In the genomic region with DNA sequence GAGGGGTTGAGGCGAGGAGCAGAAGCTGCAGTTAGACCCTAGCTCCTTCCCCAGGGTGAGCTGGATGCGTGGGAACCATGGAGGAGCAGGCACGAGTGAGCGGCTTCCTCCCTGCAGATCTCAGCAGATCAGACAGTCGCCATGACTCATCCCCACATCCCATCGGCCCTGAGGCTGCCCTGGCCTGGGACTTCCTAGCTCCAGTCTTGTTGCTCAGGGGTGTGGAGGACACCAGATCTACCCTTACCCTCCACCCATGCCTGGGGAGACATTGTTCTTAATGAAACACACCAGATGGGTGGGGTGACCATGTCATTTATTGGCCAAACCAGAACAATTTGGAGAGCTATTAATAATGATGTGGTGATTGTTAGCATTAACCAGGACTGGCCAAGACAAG, we compare ENCODE assay signal across 12 cellular contexts. TPM values are rescaled to one million over a fixed set of nuclear protein-coding genes. Genes with fewer than 3 reads are reported as not detected.
A peak's percentile ranks its signal among the peaks of the same experiment; 100 is the strongest.
DNase-seq lines count a peak whose midpoint lies in the region; ATAC-seq, FAIRE-seq and TF ChIP-seq lines count a peak whose summit lies in the region.
"Had no signal": no experiment of that assay in that cellular context is flagged by ENCODE, and none has a peak within 500 bp of the region (broad histone marks: within the 10 kb centered on the region; RNA-seq: fewer than 3 reads in every experiment).

No MANE protein-coding gene starts in this region.

- H3K79me2 ChIP-seq in astrocyte (ENCODE audit: insufficient read depth, low read length) = no peaks in the 10 kb centered on the region

- FAIRE-seq in astrocyte (lab: Jason Lieb, UNC) = no peak

- H3K36me3 ChIP-seq in right atrium auricular region (no peaks in the 10 kb centered on the region), astrocyte (ENCODE audit: insufficient read depth, low read length) (no peaks in the 10 kb centered on the region)

- H3K9me3 ChIP-seq in right atrium auricular region (no peaks in the 10 kb centered on the region), astrocyte (ENCODE audit: insufficient read depth, low read depth, low read length) (no peaks in the 10 kb centered on the region)

- no peaks in the 10 kb centered on the region for H4K20me1 ChIP-seq in astrocyte (ENCODE audit: insufficient read depth, low read length)

- DNase-seq in right atrium auricular region (ENCODE audit: low spot score) = peak; percentile 82
- DNase-seq in Right ventricle myocardium inferior (ENCODE audit: missing footprints) = no peak
- peak; percentile 78 for DNase-seq in astrocyte (ENCODE audit: low read depth)
- peak; percentile 30 for DNase-seq in kidney glomerular epithelial cell (lab: John Stamatoyannopoulos, UW)
- DNase-seq in activated CD4-positive, alpha-beta memory T cell treated with anti-CD3 and anti-CD28 coated beads, Interleukin-2, amount 10 ng/mL, durations not matched to agents 7 days and 5 days = no peak
- DNase-seq in NCI-H446 treated with DMSO at 0.1 percent for 48 hours (lab: John Stamatoyannopoulos, UW) = no peak
- DNase-seq in substantia nigra (lab: John Stamatoyannopoulos, UW) = no peak
- no peak for DNase-seq in H4 (ENCODE audit: low spot score)
- DNase-seq: NCI-H526, right cardiac atrium had no signal

- H3K27me3 ChIP-seq in right atrium auricular region (no peaks in the 10 kb centered on the region), astrocyte (ENCODE audit: insufficient read depth, low read length) (no peaks in the 10 kb centered on the region)

- CTCF ChIA-PET in activated CD4-positive, alpha-beta memory T cell treated with anti-CD3 and anti-CD28 coated beads, Interleukin-2, amount 10 ng/mL, durations not matched to agents 7 days and 5 days (lab: Charles Lee) = no interaction called here

- H2AFZ ChIP-seq in astrocyte (ENCODE audit: low read depth, low read length) = no peak overlapping the region

- no peak for ATAC-seq in Right ventricle myocardium inferior
- ATAC-seq: activated T-helper 17 cell treated with anti-CD3 and anti-CD28 coated beads, Interleukin-2, amount 50 U/mL, for 72 hours had no signal

- no peaks in the 10 kb centered on the region for H3K9me3 Mint-ChIP-seq in astrocyte (ENCODE audit: unreplicated experiment)
- H3K9me3 Mint-ChIP-seq in activated CD4-positive, alpha-beta memory T cell treated with anti-CD3 and anti-CD28 coated beads, Interleukin-2, amount 10 ng/mL, durations not matched to agents 7 days and 5 days = no peaks in the 10 kb centered on the region
- H3K9me3 Mint-ChIP-seq: activated T-helper 17 cell treated with anti-CD3 and anti-CD28 coated beads, Interleukin-2, amount 50 U/mL, for 72 hours had no signal

- H3K27ac Mint-ChIP-seq in astrocyte (ENCODE audit: unreplicated experiment) = peak overlapping the region; percentile 61
- H3K27ac Mint-ChIP-seq in activated CD4-positive, alpha-beta memory T cell treated with anti-CD3 and anti-CD28 coated beads, Interleukin-2, amount 10 ng/mL, durations not matched to agents 7 days and 5 days = no peak overlapping the region
- H3K27ac Mint-ChIP-seq: activated T-helper 17 cell treated with anti-CD3 and anti-CD28 coated beads, Interleukin-2, amount 50 U/mL, for 72 hours had no signal

- no peak overlapping the region for H3K9ac ChIP-seq in astrocyte (ENCODE audit: low read length)
- H3K9ac ChIP-seq: KMS-11 had no signal

- POLR2A ChIA-PET in activated CD4-positive, alpha-beta memory T cell treated with anti-CD3 and anti-CD28 coated beads, Interleukin-2, amount 10 ng/mL, durations not matched to agents 7 days and 5 days (lab: Charles Lee) = no interaction called here

- H3K27ac ChIP-seq in right atrium auricular region (no peak overlapping the region), astrocyte (ENCODE audit: low read depth, low read length) (peak overlapping the region; percentile 27), substantia nigra (ENCODE audit: low read depth, low read length, poor library complexity, severe bottlenecking) (no peak overlapping the region)
- H3K27ac ChIP-seq: KMS-11 had no signal

- no peaks in the 10 kb centered on the region for H3K27me3 Mint-ChIP-seq in astrocyte (ENCODE audit: low read depth, unreplicated experiment)
- H3K27me3 Mint-ChIP-seq in activated CD4-positive, alpha-beta memory T cell treated with anti-CD3 and anti-CD28 coated beads, Interleukin-2, amount 10 ng/mL, durations not matched to agents 7 days and 5 days = peaks cover 21% of the 10 kb centered on the region

- intact Hi-C loops in Right ventricle myocardium inferior (cut with DNase I) = no loop called here

- TF ChIP-seq CTCF in right atrium auricular region (IDR thresholded peaks at IDR 0.05) = no peak
- TF ChIP-seq CTCF in astrocyte (IDR thresholded peaks at IDR 0.05; ENCODE audit: insufficient read depth, low read depth, low read length) = no peak

- H3K4me3 Mint-ChIP-seq in astrocyte (ENCODE audit: unreplicated experiment) = no peak overlapping the region
- no peak overlapping the region for H3K4me3 Mint-ChIP-seq in activated CD4-positive, alpha-beta memory T cell treated with anti-CD3 and anti-CD28 coated beads, Interleukin-2, amount 10 ng/mL, durations not matched to agents 7 days and 5 days
- H3K4me3 Mint-ChIP-seq: activated T-helper 17 cell treated with anti-CD3 and anti-CD28 coated beads, Interleukin-2, amount 50 U/mL, for 72 hours had no signal

- H3K36me3 Mint-ChIP-seq in astrocyte (ENCODE audit: low read depth, unreplicated experiment) = peaks cover 1% of the 10 kb centered on the region
- H3K36me3 Mint-ChIP-seq in activated CD4-positive, alpha-beta memory T cell treated with anti-CD3 and anti-CD28 coated beads, Interleukin-2, amount 10 ng/mL, durations not matched to agents 7 days and 5 days (ENCODE audit: low read depth) = no peaks in the 10 kb centered on the region

- H3K4me1 Mint-ChIP-seq in astrocyte (ENCODE audit: low read depth, unreplicated experiment) = peaks cover 13% of the 10 kb centered on the region
- H3K4me1 Mint-ChIP-seq in activated CD4-positive, alpha-beta memory T cell treated with anti-CD3 and anti-CD28 coated beads, Interleukin-2, amount 10 ng/mL, durations not matched to agents 7 days and 5 days = no peaks in the 10 kb centered on the region
- H3K4me1 Mint-ChIP-seq: activated T-helper 17 cell treated with anti-CD3 and anti-CD28 coated beads, Interleukin-2, amount 50 U/mL, for 72 hours had no signal

- no peak overlapping the region for H3K4me3 ChIP-seq in right atrium auricular region
- H3K4me3 ChIP-seq in astrocyte (ENCODE audit: insufficient read depth, low read depth, low read length) = no peak overlapping the region

- H3K4me2 ChIP-seq in astrocyte (ENCODE audit: low read length) = peak overlapping the region; percentile 1
- H3K4me2 ChIP-seq: KMS-11 had no signal

- peaks cover 0 to 10% of the 10 kb centered on the region in 2 donors for H3K4me1 ChIP-seq in right atrium auricular region
- H3K4me1 ChIP-seq in astrocyte (ENCODE audit: insufficient read depth, low read length) = peaks cover 11% of the 10 kb centered on the region

RNA-seq across cellular contexts. Expression of a gene that starts 36.3 kb away (rescaled TPM):
- 1,000 to 10,000 TPM in 1 of 2 donors, 100 to 1,000 TPM in 1; 680 to 1,303 TPM for total RNA-seq in right atrium auricular region
- total RNA-seq in Right ventricle myocardium inferior = 581 TPM
- 48.2 and 98.9 TPM in 2 replicates for total RNA-seq in astrocyte
- total RNA-seq in activated CD4-positive, alpha-beta memory T cell treated with anti-CD3 and anti-CD28 coated beads, Interleukin-2, amount 10 ng/mL, durations not matched to agents 7 days and 5 days = under 1 TPM; 0.33 to 0.38 TPM
- total RNA-seq in H4 (2014; rRNA removed; shearing (Covaris generic)) = 7.0 and 7.1 TPM in 2 replicates

RNA-seq across cellular contexts. Expression of a gene that starts 59.2 kb away (rescaled TPM):
- total RNA-seq in right atrium auricular region = 1 to 10 TPM; 3.1 to 4.2 TPM
- total RNA-seq in Right ventricle myocardium inferior = 7.9 TPM
- total RNA-seq in astrocyte = 0.77 and 1.1 TPM in 2 replicates
- total RNA-seq in activated CD4-positive, alpha-beta memory T cell treated with anti-CD3 and anti-CD28 coated beads, Interleukin-2, amount 10 ng/mL, durations not matched to agents 7 days and 5 days = not detected
- total RNA-seq in H4 (2014; rRNA removed; shearing (Covaris generic)) = not detected in 2 replicates
- total RNA-seq: activated T-helper 17 cell treated with anti-CD3 and anti-CD28 coated beads, Interleukin-2, amount 50 U/mL, for 72 hours had no signal

Comparison
In these comparisons a context has a peak if more than half of its experiments do, and no peak if none do; other contexts are left out.
1. DNase-seq: peak in right atrium auricular region (single experiment), astrocyte (single experiment) and kidney glomerular epithelial cell (single experiment); none in Right ventricle myocardium inferior (single experiment), activated CD4-positive, alpha-beta memory T cell treated with anti-CD3 and anti-CD28 coated beads, Interleukin-2, amount 10 ng/mL, durations not matched to agents 7 days and 5 days (single experiment), NCI-H446 treated with DMSO at 0.1 percent for 48 hours (single experiment), substantia nigra (0 of 49) and H4 (single experiment).